ENCODE assay signal across 8 cellular contexts in the genomic region with DNA sequence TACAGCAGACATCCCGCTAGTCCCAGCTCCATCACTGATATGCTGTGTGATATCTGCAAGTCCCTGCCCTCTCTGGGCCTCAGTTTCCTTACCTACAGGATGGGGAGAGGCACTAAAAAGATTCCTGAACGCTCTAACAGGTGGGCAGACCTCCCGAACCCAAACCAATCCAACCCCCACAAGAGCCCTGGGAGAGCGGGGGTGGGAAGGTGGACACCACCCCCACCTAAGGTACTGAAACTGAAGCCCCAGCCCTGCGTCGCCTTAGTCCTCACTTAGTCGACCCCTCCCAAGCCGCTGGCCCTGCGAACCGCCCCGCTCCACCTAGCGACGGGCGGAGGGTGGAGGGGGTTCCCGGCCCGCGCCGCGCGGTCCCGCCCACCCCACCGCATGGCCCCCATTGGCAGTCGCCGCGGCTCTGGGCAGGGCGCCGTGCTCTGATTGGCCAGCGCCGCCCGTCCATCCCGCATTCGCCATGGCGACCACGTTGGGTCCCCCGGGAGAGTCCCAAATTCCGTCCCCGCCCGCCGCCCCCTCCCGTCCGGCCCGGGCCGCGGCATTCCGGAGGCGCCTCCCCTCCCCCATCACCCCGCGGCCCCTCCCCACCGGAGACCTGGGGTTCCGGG. TPM values are rescaled to one million over a fixed set of nuclear protein-coding genes. Genes with fewer than 3 reads are reported as not detected.
DNase-seq lines count a peak whose midpoint lies in the region; ATAC-seq, FAIRE-seq and TF ChIP-seq lines count a peak whose summit lies in the region.

No MANE protein-coding gene starts in this region.

- intact Hi-C loops in activated T-helper 1 cell treated with anti-CD3 and anti-CD28 coated beads, Interleukin-12 subunit alpha, Interleukin-12 subunit beta, Interleukin-2, Interleukin-4 antibody, amounts not matched to agents 30 ng/mL and 10 ng/mL and 1 ng/mL, durations not matched to agents 14 hours and 24 hours and 36 hours (cut with micrococcal nuclease), result loop anchor here (1.0 to 10.0 kb wide), 12 partner anchors 9 to 853 kb away; a partner anchor contains a TSS
- intact Hi-C loops in natural killer cell (cut with micrococcal nuclease), result loop anchor here (2.0 to 5.0 kb wide), 3 partner anchors 42 to 202 kb away; a partner anchor contains a TSS

- H3K4me3 ChIP-seq in Peyer's patch (peak overlapping the region; percentile 70 to 96 (median 88)), fibroblast of mammary gland (ENCODE audit: control insufficient read depth, low read depth, low read length) (peak overlapping the region; percentile 76)

- H3K27me3 Mint-ChIP-seq in activated T-helper 1 cell treated with anti-CD3 and anti-CD28 coated beads, Interleukin-12 subunit alpha, Interleukin-12 subunit beta, Interleukin-2, Interleukin-4 antibody, amounts not matched to agents 30 ng/mL and 10 ng/mL and 1 ng/mL, durations not matched to agents 14 hours and 24 hours and 36 hours (ENCODE audit: insufficient read depth), result no peaks in the 10 kb centered on the region
- H3K27me3 Mint-ChIP-seq in natural killer cell (ENCODE audit: low read depth in 2 of 2), result no peaks in the 10 kb centered on the region
- no peaks in the 10 kb centered on the region for H3K27me3 Mint-ChIP-seq in stimulated activated memory B cell treated with anti-CD40 and anti-IgM and Interleukin-4, amounts not matched to agents 10 μg/mL and 1 μg/mL and 100 μg/mL, for 72 hours

- ATAC-seq in GM21381 (IDR thresholded peaks at IDR 0.05; ENCODE audit: unreplicated experiment) (peak; percentile 58), natural killer cell (peak; percentile 84 to 93 (median 89))
- peak; percentile 88 for ATAC-seq in stimulated activated memory B cell treated with anti-CD40 and anti-IgM and Interleukin-4, amounts not matched to agents 10 μg/mL and 1 μg/mL and 100 μg/mL, for 72 hours

- no peak for TF ChIP-seq POLR2A in Peyer's patch (IDR thresholded peaks at IDR 0.05)

- H3K9me3 Mint-ChIP-seq in activated T-helper 1 cell treated with anti-CD3 and anti-CD28 coated beads, Interleukin-12 subunit alpha, Interleukin-12 subunit beta, Interleukin-2, Interleukin-4 antibody, amounts not matched to agents 30 ng/mL and 10 ng/mL and 1 ng/mL, durations not matched to agents 14 hours and 24 hours and 36 hours, result no peaks in the 10 kb centered on the region
- no peaks in the 10 kb centered on the region for H3K9me3 Mint-ChIP-seq in natural killer cell
- H3K9me3 Mint-ChIP-seq in stimulated activated memory B cell treated with anti-CD40 and anti-IgM and Interleukin-4, amounts not matched to agents 10 μg/mL and 1 μg/mL and 100 μg/mL, for 72 hours, result no peaks in the 10 kb centered on the region

- peak overlapping the region; percentile 74 to 99 (median 88) for H3K27ac ChIP-seq in Peyer's patch

- H3K4me3 Mint-ChIP-seq in activated T-helper 1 cell treated with anti-CD3 and anti-CD28 coated beads, Interleukin-12 subunit alpha, Interleukin-12 subunit beta, Interleukin-2, Interleukin-4 antibody, amounts not matched to agents 30 ng/mL and 10 ng/mL and 1 ng/mL, durations not matched to agents 14 hours and 24 hours and 36 hours, result peak overlapping the region; percentile 78
- peak overlapping the region; percentile 86 for H3K4me3 Mint-ChIP-seq in natural killer cell
- peak overlapping the region; percentile 87 for H3K4me3 Mint-ChIP-seq in stimulated activated memory B cell treated with anti-CD40 and anti-IgM and Interleukin-4, amounts not matched to agents 10 μg/mL and 1 μg/mL and 100 μg/mL, for 72 hours

- H3K4me1 ChIP-seq in Peyer's patch, result peaks cover 0 to 32% (median 6%) of the 10 kb centered on the region in 4 donors

- in situ Hi-C loops in Caki2 (cut with HindIII; ENCODE audit: low pct_unique_long_range_greater_than_20kb, low sequenced_read_pairs), result no loop called here

- DNase-seq in Caki2 (ENCODE audit: low read depth), result peak; percentile 81
- DNase-seq in HTR-8/SVneo (ENCODE audit: insufficient read length, low spot score), result peak; percentile 98
- DNase-seq in Peyer's patch, result peak; percentile 90 to 97 (median 94)
- DNase-seq in activated T-helper 1 cell treated with anti-CD3 and anti-CD28 coated beads, Interleukin-12 subunit alpha, Interleukin-12 subunit beta, Interleukin-2, Interleukin-4 antibody, amounts not matched to agents 30 ng/mL and 10 ng/mL and 1 ng/mL, durations not matched to agents 14 hours and 24 hours and 36 hours (ENCODE audit: low spot score), result peak; percentile 92
- DNase-seq in fibroblast of mammary gland (ENCODE audit: low read depth), result peak; percentile 79
- DNase-seq in natural killer cell, result peak; percentile 92

- FAIRE-seq in HTR-8/SVneo (lab: Jason Lieb, UNC), result peak; percentile 87

- peak overlapping the region; percentile 93 for H3K27ac Mint-ChIP-seq in activated T-helper 1 cell treated with anti-CD3 and anti-CD28 coated beads, Interleukin-12 subunit alpha, Interleukin-12 subunit beta, Interleukin-2, Interleukin-4 antibody, amounts not matched to agents 30 ng/mL and 10 ng/mL and 1 ng/mL, durations not matched to agents 14 hours and 24 hours and 36 hours
- H3K27ac Mint-ChIP-seq in natural killer cell, result peak overlapping the region; percentile 99
- peak overlapping the region; percentile 81 for H3K27ac Mint-ChIP-seq in stimulated activated memory B cell treated with anti-CD40 and anti-IgM and Interleukin-4, amounts not matched to agents 10 μg/mL and 1 μg/mL and 100 μg/mL, for 72 hours

- no peaks in the 10 kb centered on the region for H3K9me3 ChIP-seq in Peyer's patch

- no peaks in the 10 kb centered on the region for H3K36me3 Mint-ChIP-seq in activated T-helper 1 cell treated with anti-CD3 and anti-CD28 coated beads, Interleukin-12 subunit alpha, Interleukin-12 subunit beta, Interleukin-2, Interleukin-4 antibody, amounts not matched to agents 30 ng/mL and 10 ng/mL and 1 ng/mL, durations not matched to agents 14 hours and 24 hours and 36 hours (ENCODE audit: low read depth)
- H3K36me3 Mint-ChIP-seq in natural killer cell, result no peaks in the 10 kb centered on the region
- H3K36me3 Mint-ChIP-seq in stimulated activated memory B cell treated with anti-CD40 and anti-IgM and Interleukin-4, amounts not matched to agents 10 μg/mL and 1 μg/mL and 100 μg/mL, for 72 hours, result no peaks in the 10 kb centered on the region

- TF ChIP-seq CTCF in Peyer's patch (IDR thresholded peaks at IDR 0.05) (peak in 4 of 6 experiments; percentile 14 to 24 (median 18)), fibroblast of mammary gland (conservative IDR thresholded peaks at IDR 0.05; ENCODE audit: control insufficient read depth, insufficient read depth, low read depth, low read length) (no peak), natural killer cell (IDR thresholded peaks at IDR 0.05) (no peak)

- peaks cover 62% of the 10 kb centered on the region for H3K4me1 Mint-ChIP-seq in activated T-helper 1 cell treated with anti-CD3 and anti-CD28 coated beads, Interleukin-12 subunit alpha, Interleukin-12 subunit beta, Interleukin-2, Interleukin-4 antibody, amounts not matched to agents 30 ng/mL and 10 ng/mL and 1 ng/mL, durations not matched to agents 14 hours and 24 hours and 36 hours (ENCODE audit: low read depth)
- peaks cover 68 to 82% of the 10 kb centered on the region in 2 donors for H3K4me1 Mint-ChIP-seq in natural killer cell
- H3K4me1 Mint-ChIP-seq in stimulated activated memory B cell treated with anti-CD40 and anti-IgM and Interleukin-4, amounts not matched to agents 10 μg/mL and 1 μg/mL and 100 μg/mL, for 72 hours, result peaks cover 82% of the 10 kb centered on the region

- no peaks in the 10 kb centered on the region for H3K27me3 ChIP-seq in Peyer's patch

- H3K36me3 ChIP-seq in Peyer's patch, result no peaks in the 10 kb centered on the region

RNA-seq across cellular contexts. Expression of a gene that starts 0.6 kb away (rescaled TPM):
- 22.2 and 23.1 TPM in 2 replicates for total RNA-seq in Caki2 (2014; rRNA removed; shearing (Covaris generic); ENCODE audit: low replicate concordance)
- total RNA-seq in Peyer's patch, result 10 to 100 TPM in 1 of 4 donors, 1 to 10 TPM in 3; 1.7 to 10.7 (median 2.5) TPM
- total RNA-seq in activated T-helper 1 cell treated with anti-CD3 and anti-CD28 coated beads, Interleukin-12 subunit alpha, Interleukin-12 subunit beta, Interleukin-2, Interleukin-4 antibody, amounts not matched to agents 30 ng/mL and 10 ng/mL and 1 ng/mL, durations not matched to agents 14 hours and 24 hours and 36 hours, result 5.7 and 7.3 TPM in 2 replicates
- total RNA-seq in natural killer cell, result 10 to 100 TPM; 15.5 to 24.4 (median 17.1) TPM

RNA-seq across cellular contexts. Expression of a gene that starts 6.7 kb away (rescaled TPM):
- not detected in 2 replicates for total RNA-seq in Caki2 (2014; rRNA removed; shearing (Covaris generic); ENCODE audit: low replicate concordance)
- 10 to 100 TPM in 1 of 4 donors, 1 to 10 TPM in 3; 3.0 to 30.5 (median 4.3) TPM for total RNA-seq in Peyer's patch
- 5.8 and 7.4 TPM in 2 replicates for total RNA-seq in activated T-helper 1 cell treated with anti-CD3 and anti-CD28 coated beads, Interleukin-12 subunit alpha, Interleukin-12 subunit beta, Interleukin-2, Interleukin-4 antibody, amounts not matched to agents 30 ng/mL and 10 ng/mL and 1 ng/mL, durations not matched to agents 14 hours and 24 hours and 36 hours
- total RNA-seq in natural killer cell, result 100 to 1,000 TPM in 1 of 3 donors, 10 to 100 TPM in 2; 83.2 to 118 (median 94.5) TPM

RNA-seq across cellular contexts. Expression of a gene that starts 49.5 kb away (rescaled TPM):
- total RNA-seq in Caki2 (2014; rRNA removed; shearing (Covaris generic); ENCODE audit: low replicate concordance), result 21.9 and 50.0 TPM in 2 replicates
- 100 to 1,000 TPM in 3 of 4 donors, 10 to 100 TPM in 1; 81.7 to 209 (median 189) TPM for total RNA-seq in Peyer's patch
- total RNA-seq in activated T-helper 1 cell treated with anti-CD3 and anti-CD28 coated beads, Interleukin-12 subunit alpha, Interleukin-12 subunit beta, Interleukin-2, Interleukin-4 antibody, amounts not matched to agents 30 ng/mL and 10 ng/mL and 1 ng/mL, durations not matched to agents 14 hours and 24 hours and 36 hours, result 4.4 and 4.9 TPM in 2 replicates
- 1 to 10 TPM in 2 of 3 donors, under 1 TPM in 1; 0.75 to 2.5 (median 1.5) TPM for total RNA-seq in natural killer cell

Comparison
In these comparisons a context has a peak if more than half of its experiments do, and no peak if none do; other contexts are left out.
1. Peak in every context shown above with its lines: DNase-seq, ATAC-seq, H3K4me3 ChIP-seq and H3K27ac ChIP-seq.
2. CTCF ChIP-seq: peak in Peyer's patch (4 of 6); none in fibroblast of mammary gland (single experiment) and natural killer cell (single experiment).